ENCODE assay signal across 8 cellular contexts in the genomic region with DNA sequence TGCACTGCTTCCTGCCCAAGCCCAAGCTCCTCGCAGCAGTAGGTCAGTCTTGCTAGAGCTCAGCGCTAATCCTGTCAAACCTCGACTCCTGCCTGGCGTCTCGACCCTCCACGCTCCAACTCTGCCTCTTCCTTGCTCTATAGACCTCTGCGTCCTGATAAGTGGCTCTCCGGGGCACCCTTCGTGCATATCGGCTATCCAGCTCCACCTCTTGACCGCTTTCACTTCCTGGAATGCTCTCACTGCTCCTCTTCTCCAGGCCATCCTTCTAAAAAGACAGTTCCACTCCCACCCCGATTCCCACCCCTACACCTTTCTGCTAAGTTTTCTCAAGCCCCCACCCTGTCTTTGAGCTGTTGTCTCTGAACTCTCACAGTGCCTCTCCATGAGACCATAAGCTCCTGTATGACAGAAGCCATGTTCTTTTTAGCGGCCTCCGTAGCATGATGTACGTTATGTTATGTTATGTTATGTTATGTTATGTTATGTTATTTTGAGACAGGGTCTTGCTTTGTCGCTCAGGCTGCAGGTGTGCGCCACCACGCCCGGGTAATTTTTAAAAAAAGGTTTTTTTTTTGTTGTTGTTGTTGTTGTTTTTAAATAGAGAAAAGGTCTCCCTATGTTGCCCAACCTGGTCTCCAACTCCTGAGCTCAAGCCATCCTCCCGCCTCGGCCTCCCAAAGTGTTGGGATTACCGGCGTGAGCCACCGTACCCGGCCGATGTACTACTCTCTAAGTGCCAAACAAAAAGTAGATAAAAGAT. TPM values are rescaled to one million over a fixed set of nuclear protein-coding genes. Genes with fewer than 3 reads are reported as not detected.
DNase-seq lines count a peak whose midpoint lies in the region; ATAC-seq and TF ChIP-seq lines count a peak whose summit lies in the region.

No MANE protein-coding gene starts in this region.

- no peaks in the 10 kb centered on the region for H3K27me3 Mint-ChIP-seq in MCF 10A (ENCODE audit: insufficient read depth, unreplicated experiment)

- H3K9me3 Mint-ChIP-seq in MCF 10A (ENCODE audit: unreplicated experiment), result no peaks in the 10 kb centered on the region

- TF ChIP-seq CTCF in AG04450 (IDR thresholded peaks at IDR 0.05; ENCODE audit: low read depth, low read length) (no peak), MCF 10A (IDR thresholded peaks at IDR 0.05; ENCODE audit: unreplicated experiment) (no peak), left lung (IDR thresholded peaks at IDR 0.05) (no peak), testis (IDR thresholded peaks at IDR 0.05) (no peak), GM13977 (IDR thresholded peaks at IDR 0.05; ENCODE audit: extremely low read depth, insufficient read depth, missing control alignments) (no peak)

- H3K27ac Mint-ChIP-seq in MCF 10A (ENCODE audit: low read depth, unreplicated experiment), result peak overlapping the region; percentile 93

- peaks cover 12% of the 10 kb centered on the region for H3K4me1 Mint-ChIP-seq in MCF 10A (ENCODE audit: insufficient read depth, unreplicated experiment)

- 9 to 13% methylated on average over 26 of the region's 26 CpGs for WGBS in testis, 2 donors

- in situ Hi-C loops in GM13977 (cut with MboI; ENCODE audit: low pct_unique_long_range_greater_than_20kb, low sequenced_read_pairs, unreplicated experiment), result no loop called here

- H3K9me3 ChIP-seq in AG04450 (ENCODE audit: control insufficient read depth, insufficient read depth, low read length) (no peaks in the 10 kb centered on the region; the same call in 1 of the 2 replicates), left lung (no peaks in the 10 kb centered on the region), testis (no peaks in the 10 kb centered on the region)

- POLR2A ChIA-PET in AG04450 (lab: Yijun Ruan, JAX), result interaction anchor here (0.6 to 3.4 kb wide), 15 partner anchors 8 to 137 kb away, joined by 3 to 33 read pairs (median 5); partner anchors contain the start of genes CERS5, GPD1 and SMARCD1
- POLR2A ChIA-PET in MCF 10A (lab: Yijun Ruan, JAX), result interaction anchor here (0.6 to 5.0 kb wide), 44 partner anchors 9 to 1140 kb away, joined by 3 to 70 read pairs (median 6); partner anchors contain the start of genes CERS5, GPD1, LARP4 and LIMA1

- intact Hi-C loops in MCF 10A (cut with micrococcal nuclease), result loop anchor here (1.0 to 2.0 kb wide), 2 partner anchors 37 to 54 kb away; partner anchors contain the start of gene CERS5
- intact Hi-C loops in left lung (cut with DNase I), result no loop called here
- intact Hi-C loops in testis (cut with DNase I; ENCODE audit: low total_unique reads), result no loop called here

- TF ChIP-seq POLR2A in testis (IDR thresholded peaks at IDR 0.05), result no peak

- peak overlapping the region; percentile 99 for H3K4me3 ChIP-seq in AG04450 (ENCODE audit: low read depth, low read length)
- peak overlapping the region; percentile 94 to 97 for H3K4me3 ChIP-seq in left lung
- H3K4me3 ChIP-seq in testis, result peak overlapping the region; percentile 72 to 88

- H3K4me3 Mint-ChIP-seq in MCF 10A (ENCODE audit: unreplicated experiment), result peak overlapping the region; percentile 99

- CTCF ChIA-PET in AG04450 (lab: Charles Lee) (interaction anchor here (0.7 to 4.0 kb wide), 28 partner anchors 7 to 291 kb away, joined by 3 to 46 read pairs (median 5); partner anchors contain the start of genes GPD1 and SMARCD1), MCF 10A (lab: Yijun Ruan, JAX) (interaction anchor here (0.6 to 15.2 kb wide), 29 partner anchors 13 to 1784 kb away, joined by 3 to 232 read pairs (median 4); partner anchors contain the start of genes CERS5, GPD1 and SMARCD1)

- peaks cover 23% of the 10 kb centered on the region for H3K36me3 Mint-ChIP-seq in MCF 10A (ENCODE audit: insufficient read depth, unreplicated experiment)

- TSS peak; percentile 32 for BruUV-seq in MCF 10A (replicated peaks; lab: Mats Ljungman, UMichigan)

- H3K36me3 ChIP-seq in left lung (peaks cover 0 to 8% of the 10 kb centered on the region in 2 donors), testis (ENCODE audit: low read depth, missing control alignments) (no peaks in the 10 kb centered on the region)

- DNase-seq in AG04450 (ENCODE audit: low read depth, low spot score) (no peak), NOMO-1 treated with DMSO at 0.1 percent for 48 hours (lab: John Stamatoyannopoulos, UW; ENCODE audit: unreplicated experiment) (peak; percentile 67), MCF 10A (ENCODE audit: unreplicated experiment) (no peak), left lung (peak in 1 of 2 donors; percentile 54), testis (peak; percentile 53), GM13977 (ENCODE audit: low spot score) (no peak), UCSD-AML1 (lab: John Stamatoyannopoulos, UW; ENCODE audit: unreplicated experiment) (no peak)

- ATAC-seq in GM18517 (IDR thresholded peaks at IDR 0.05; ENCODE audit: unreplicated experiment), result peak; percentile 0
- peak; percentile 9 for ATAC-seq in left lung

- H3K27me3 ChIP-seq in AG04450 (ENCODE audit: control insufficient read depth, insufficient read depth, low read length) (no peaks in the 10 kb centered on the region), left lung (no peaks in the 10 kb centered on the region), testis (no peaks in the 10 kb centered on the region)

- H3K4me1 ChIP-seq in left lung (peaks cover 22 to 45% of the 10 kb centered on the region in 2 donors), testis (peaks cover 22% of the 10 kb centered on the region)

- H3K27ac ChIP-seq in AG04450 (ENCODE audit: low read depth, low read length), result peak overlapping the region; percentile 96
- peak overlapping the region; percentile 96 to 98 for H3K27ac ChIP-seq in left lung
- H3K27ac ChIP-seq in testis, result peak overlapping the region; percentile 69 to 86

RNA-seq across cellular contexts. Expression of gene COX14, which starts 0.6 kb away (rescaled TPM):
- polyA plus RNA-seq in AG04450 (2011; rRNA removed), result 77.0 and 90.6 TPM in 2 replicates
- 22.2 and 30.6 TPM in 2 replicates for polyA minus RNA-seq in AG04450 (2011; rRNA and poly(A)+ RNA removed)
- 43.6 and 45.2 TPM in 2 replicates for total RNA-seq in MCF 10A (2022)
- 10 to 100 TPM; 46.8 to 77.6 TPM for total RNA-seq in left lung
- 10 to 100 TPM; 38.7 to 54.9 TPM for total RNA-seq in testis
- polyA plus RNA-seq in testis (ENCODE audit: insufficient read depth, low read depth, low replicate concordance), result 50.2 TPM

RNA-seq across cellular contexts. Expression of gene GPD1, which starts 8.8 kb away (rescaled TPM):
- polyA plus RNA-seq in AG04450 (2011; rRNA removed), result 0.04 and 0.05 TPM in 2 replicates
- polyA minus RNA-seq in AG04450 (2011; rRNA and poly(A)+ RNA removed), result not detected in 2 replicates
- total RNA-seq in MCF 10A (2022), result 0.37 and 0.74 TPM in 2 replicates
- total RNA-seq in left lung, result 1 to 10 TPM; 6.8 to 8.5 TPM
- 1 to 10 TPM; 2.1 to 2.4 TPM for total RNA-seq in testis
- 3.1 TPM for polyA plus RNA-seq in testis (ENCODE audit: insufficient read depth, low read depth, low replicate concordance)

RNA-seq across cellular contexts. Expression of gene SMARCD1, which starts 27.5 kb away (rescaled TPM):
- 57.2 and 65.1 TPM in 2 replicates for polyA plus RNA-seq in AG04450 (2011; rRNA removed)
- polyA minus RNA-seq in AG04450 (2011; rRNA and poly(A)+ RNA removed), result 78.2 and 79.2 TPM in 2 replicates
- total RNA-seq in MCF 10A (2022), result 57.4 and 58.7 TPM in 2 replicates
- 10 to 100 TPM; 33.1 to 42.0 TPM for total RNA-seq in left lung
- 10 to 100 TPM; 87.6 to 99.0 TPM for total RNA-seq in testis
- 67.3 TPM for polyA plus RNA-seq in testis (ENCODE audit: insufficient read depth, low read depth, low replicate concordance)

RNA-seq across cellular contexts. Expression of gene CERS5, which starts 54.5 kb away (rescaled TPM):
- 76.1 and 83.3 TPM in 2 replicates for polyA plus RNA-seq in AG04450 (2011; rRNA removed)
- 77.9 and 80.7 TPM in 2 replicates for polyA minus RNA-seq in AG04450 (2011; rRNA and poly(A)+ RNA removed)
- total RNA-seq in MCF 10A (2022), result 56.8 and 58.1 TPM in 2 replicates
- total RNA-seq in left lung, result 10 to 100 TPM; 38.1 to 40.1 TPM
- total RNA-seq in testis, result 10 to 100 TPM; 34.3 to 36.5 TPM
- 33.5 TPM for polyA plus RNA-seq in testis (ENCODE audit: insufficient read depth, low read depth, low replicate concordance)

RNA-seq across cellular contexts. Expression of gene ASIC1, which starts 55.2 kb away (rescaled TPM):
- polyA plus RNA-seq in AG04450 (2011; rRNA removed), result 9.9 and 10.2 TPM in 2 replicates
- polyA minus RNA-seq in AG04450 (2011; rRNA and poly(A)+ RNA removed), result 10.4 and 13.4 TPM in 2 replicates
- total RNA-seq in MCF 10A (2022), result 1.3 and 1.7 TPM in 2 replicates
- 1 to 10 TPM; 2.1 to 2.9 TPM for total RNA-seq in left lung
- total RNA-seq in testis, result 1 to 10 TPM; 1.9 to 3.5 TPM
- 2.7 TPM for polyA plus RNA-seq in testis (ENCODE audit: insufficient read depth, low read depth, low replicate concordance)

Comparison
In these comparisons a context has a peak if more than half of its experiments do, and no peak if none do; other contexts are left out.
1. DNase-seq: peak in NOMO-1 treated with DMSO at 0.1 percent for 48 hours (single experiment) and testis (single experiment); none in AG04450 (single experiment), MCF 10A (single experiment), GM13977 (single experiment) and UCSD-AML1 (single experiment).
2. Peak in every context shown above with its lines, with median percentiles within 50 percentile points of each other: H3K27ac ChIP-seq and H3K4me3 ChIP-seq.